Comparison of ENCODE assay signal across 10 cellular contexts in genomic region chr16:66266436-66267286, GRCh38.
DNase-seq lines count a peak whose midpoint lies in the region; TF ChIP-seq lines count a peak whose summit lies in the region.
"Had no signal": no experiment of that assay in that cellular context is flagged by ENCODE, and none has a peak within 500 bp of the region (broad histone marks: within the 10 kb centered on the region; RNA-seq: fewer than 3 reads in every experiment).

No MANE protein-coding gene starts in this region.

- H3K4me3 ChIP-seq in vagina, result no peak overlapping the region

- no peak for TF ChIP-seq POLR2A in vagina (IDR thresholded peaks at IDR 0.05)

- no peaks in the 10 kb centered on the region for H3K27me3 ChIP-seq in vagina

- H3K27ac ChIP-seq in vagina, result peak overlapping the region; percentile 46

- TF ChIP-seq CTCF in vagina (IDR thresholded peaks at IDR 0.05), result no peak

- intact Hi-C loops in vagina (cut with DNase I), result loop anchor here (5.0 kb wide), 1 partner anchor 1144 kb away; the partner anchor contains the start of gene CDH11

- H3K4me1 ChIP-seq in vagina, result peaks cover 55% of the 10 kb centered on the region

- no peaks in the 10 kb centered on the region for H3K9me3 ChIP-seq in vagina

- no peaks in the 10 kb centered on the region for H3K36me3 ChIP-seq in vagina

- DNase-seq in fibroblast of gingiva (ENCODE audit: low read depth), result peak; percentile 93
- DNase-seq in myocyte (ENCODE audit: low read depth), result peak; percentile 49
- DNase-seq in vagina (ENCODE audit: extremely low spot score in 2 of 2), result peak; percentile 82 to 90
- DNase-seq in activated CD4-positive, alpha-beta T cell treated with anti-CD3 and anti-CD28 coated beads for 4 hours, result no peak
- DNase-seq in COLO829 (ENCODE audit: low spot score), result no peak
- DNase-seq in inferior parietal cortex (ENCODE audit: extremely low spot score), result no peak
- DNase-seq: effector CD4-positive, alpha-beta T cell; NCI-H2081 treated with DMSO at 0.1 percent for 48 hours; stimulated activated CD4-positive, alpha-beta T cell treated with anti-CD3 and anti-CD28 coated beads, Interleukin-4, amount 100 ng/mL, for 4 hours had no signal

TF ChIP-seq in PFSK-1, 5 proteins besides CTCF, POLR2A, EP300 and RAD21:
- no peak for TF ChIP-seq REST (IDR thresholded peaks at IDR 0.05; ENCODE audit: insufficient read depth in 1 of 2, low read depth in 2 of 2, low read length in 2 of 2)
- peak; percentile 89 for TF ChIP-seq FOXP2 (optimal IDR thresholded peaks at IDR 0.05; ENCODE audit: borderline replicate concordance, extremely low read depth, extremely low read length, insufficient read depth)

Comparison
In these comparisons a context has a peak if more than half of its experiments do, and no peak if none do; other contexts are left out.
1. DNase-seq: peak in fibroblast of gingiva (single experiment), myocyte (single experiment) and vagina (2 of 2); none in activated CD4-positive, alpha-beta T cell treated with anti-CD3 and anti-CD28 coated beads for 4 hours (0 of 2), COLO829 (single experiment) and inferior parietal cortex (single experiment).